ENCODE assay signal across 1 cellular context in the genomic region with DNA sequence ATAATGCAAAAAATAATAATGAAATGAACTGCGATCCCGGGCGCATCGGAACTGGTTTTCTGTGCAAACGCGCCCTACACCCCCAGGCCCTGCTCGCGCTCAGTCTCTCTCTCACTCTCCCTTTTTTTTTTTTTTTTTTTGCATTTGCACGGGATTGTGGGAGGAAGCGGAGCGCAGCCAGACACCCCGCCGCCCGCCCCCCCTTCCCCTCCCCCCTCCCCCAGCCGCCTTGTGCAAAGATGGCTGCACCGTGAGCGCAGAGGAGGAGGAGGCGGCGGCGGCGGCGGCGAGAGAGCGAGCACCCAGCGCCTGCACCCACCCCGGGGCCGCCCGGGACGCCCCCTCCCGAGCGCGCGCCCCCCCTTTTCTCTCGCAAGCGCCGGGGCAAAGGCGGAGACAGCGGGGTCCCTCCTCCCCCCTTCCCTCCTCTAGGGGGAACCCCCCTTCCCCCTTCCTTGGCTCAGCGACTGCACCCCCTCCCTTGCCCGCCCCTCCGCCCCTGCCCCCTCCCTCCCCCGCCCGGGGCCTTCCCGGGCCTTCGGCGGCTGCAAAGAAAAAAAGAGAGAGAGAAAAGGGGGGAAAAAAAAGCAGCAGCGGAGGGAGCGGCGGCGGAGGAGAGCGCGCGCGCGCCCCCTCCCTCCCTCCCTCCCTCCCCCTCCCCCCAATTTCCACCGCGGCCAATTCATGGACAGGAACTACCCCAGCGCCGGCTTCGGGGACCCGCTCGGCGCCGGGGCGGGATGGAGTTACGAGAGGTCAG.
TF ChIP-seq lines count a peak whose summit lies in the region.

A gene with protein sequence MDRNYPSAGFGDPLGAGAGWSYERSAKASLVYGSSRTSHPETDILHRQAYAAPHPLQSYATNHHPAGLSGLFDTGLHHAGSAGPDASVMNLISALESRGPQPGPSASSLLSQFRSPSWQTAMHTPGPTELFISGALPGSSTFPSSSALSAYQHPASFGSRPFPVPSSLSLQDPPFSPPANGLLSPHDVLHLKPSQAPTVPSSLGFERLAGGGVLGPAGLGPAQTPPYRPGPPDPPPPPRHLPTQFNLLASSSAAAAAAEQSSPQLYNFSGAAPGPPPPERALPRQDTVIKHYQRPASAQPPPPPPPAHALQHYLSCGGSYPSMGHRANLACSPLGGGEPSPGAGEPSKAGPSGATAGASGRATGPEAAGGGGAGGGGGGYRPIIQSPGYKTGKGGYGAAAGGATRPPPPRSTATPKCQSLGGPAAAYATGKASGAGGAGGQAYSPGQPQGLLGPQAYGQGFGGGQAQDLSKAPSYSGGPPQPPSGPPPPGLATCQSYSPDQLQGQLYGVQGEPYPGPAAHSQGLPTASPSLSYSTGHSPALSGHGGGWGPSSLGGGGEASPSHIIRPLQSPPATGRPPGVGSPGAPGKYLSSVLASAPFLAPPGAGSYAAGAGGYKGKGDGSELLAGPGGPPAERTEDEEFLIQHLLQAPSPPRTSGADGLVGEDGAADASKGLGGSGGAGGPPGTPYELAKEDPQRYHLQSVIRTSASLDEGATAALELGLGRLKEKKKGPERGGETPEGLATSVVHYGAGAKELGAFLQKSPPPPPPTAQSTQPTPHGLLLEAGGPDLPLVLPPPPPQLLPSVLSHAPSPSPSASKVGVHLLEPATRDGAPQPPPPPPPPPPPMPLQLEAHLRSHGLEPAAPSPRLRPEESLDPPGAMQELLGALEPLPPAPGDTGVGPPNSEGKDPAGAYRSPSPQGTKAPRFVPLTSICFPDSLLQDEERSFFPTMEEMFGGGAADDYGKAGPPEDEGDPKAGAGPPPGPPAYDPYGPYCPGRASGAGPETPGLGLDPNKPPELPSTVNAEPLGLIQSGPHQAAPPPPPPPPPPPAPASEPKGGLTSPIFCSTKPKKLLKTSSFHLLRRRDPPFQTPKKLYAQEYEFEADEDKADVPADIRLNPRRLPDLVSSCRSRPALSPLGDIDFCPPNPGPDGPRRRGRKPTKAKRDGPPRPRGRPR (N-terminal part only) (plus strand): TSS at position 212 of the 760 bp plus-strand sequence. CDS start 473 bp downstream, at position 685.

TF ChIP-seq in K562, 482 proteins besides CTCF, POLR2A, EP300 and RAD21 (continued from another document):
- TF ChIP-seq, protein P1, sequence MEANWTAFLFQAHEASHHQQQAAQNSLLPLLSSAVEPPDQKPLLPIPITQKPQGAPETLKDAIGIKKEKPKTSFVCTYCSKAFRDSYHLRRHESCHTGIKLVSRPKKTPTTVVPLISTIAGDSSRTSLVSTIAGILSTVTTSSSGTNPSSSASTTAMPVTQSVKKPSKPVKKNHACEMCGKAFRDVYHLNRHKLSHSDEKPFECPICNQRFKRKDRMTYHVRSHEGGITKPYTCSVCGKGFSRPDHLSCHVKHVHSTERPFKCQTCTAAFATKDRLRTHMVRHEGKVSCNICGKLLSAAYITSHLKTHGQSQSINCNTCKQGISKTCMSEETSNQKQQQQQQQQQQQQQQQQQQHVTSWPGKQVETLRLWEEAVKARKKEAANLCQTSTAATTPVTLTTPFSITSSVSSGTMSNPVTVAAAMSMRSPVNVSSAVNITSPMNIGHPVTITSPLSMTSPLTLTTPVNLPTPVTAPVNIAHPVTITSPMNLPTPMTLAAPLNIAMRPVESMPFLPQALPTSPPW (CRISPR knock-in tag; IDR thresholded peaks at IDR 0.05) = peak; percentile 99
- TF ChIP-seq HNRNPK (IDR thresholded peaks at IDR 0.05; ENCODE audit: low read depth, low read length, poor library complexity, severe bottlenecking) (peak; percentile 11), NCOA1 (IDR thresholded peaks at IDR 0.05; ENCODE audit: low read depth) (no peak), RBM17 (IDR thresholded peaks at IDR 0.05; ENCODE audit: borderline replicate concordance, low read depth, low read length) (no peak), ZNF263 (CRISPR knock-in tag; IDR thresholded peaks at IDR 0.05; ENCODE audit: borderline replicate concordance) (0 out of 2 replicates have a peak, but pooled peaks have one; percentile 21), KHSRP (IDR thresholded peaks at IDR 0.05) (no peak), ZNF232 (CRISPR knock-in tag; IDR thresholded peaks at IDR 0.05) (no peak), ZNF140 (CRISPR knock-in tag; IDR thresholded peaks at IDR 0.05) (no peak), ZBED1 (IDR thresholded peaks at IDR 0.05) (no peak), KDM4B (IDR thresholded peaks at IDR 0.05; ENCODE audit: borderline replicate concordance in 2 of 2, low read depth in 1 of 2) (peak in 1 of 2 experiments; percentile 42; a peak in 1 of 4 replicates), SMARCA4 (IDR thresholded peaks at IDR 0.05) (no peak), SMARCE1 (IDR thresholded peaks at IDR 0.05) (no peak), CBFA2T3 (IDR thresholded peaks at IDR 0.05) (no peak), NR2F6 (CRISPR knock-in tag; IDR thresholded peaks at IDR 0.05) (no peak), PHF8 (IDR thresholded peaks at IDR 0.05; ENCODE audit: borderline replicate concordance, low read length) (peak; percentile 21; the same call in 1 of the 2 replicates), CBX1 (IDR thresholded peaks at IDR 0.05; ENCODE audit: low read depth) (no peak), NUFIP1 (IDR thresholded peaks at IDR 0.05; ENCODE audit: partially characterized antibody) (no peak), RB1 (IDR thresholded peaks at IDR 0.05; ENCODE audit: low read depth) (peak; percentile 57; the same call in 1 of the 2 replicates), NR2C2 (CRISPR knock-in tag; IDR thresholded peaks at IDR 0.05) (no peak), NR2C2 (tag; IDR thresholded peaks at IDR 0.05) (peak; percentile 0; the same call in 1 of the 2 replicates), GABPA (tag; conservative IDR thresholded peaks at IDR 0.05; ENCODE audit: low read depth) (peak; percentile 47; the same call in 1 of the 2 replicates), CBX5 (IDR thresholded peaks at IDR 0.05; ENCODE audit: borderline replicate concordance, low read depth) (no peak), STAT5A (IDR thresholded peaks at IDR 0.05; ENCODE audit: borderline replicate concordance, low read length) (0 out of 2 replicates have a peak, but pooled peaks have one; percentile 3), ZNF77 (CRISPR knock-in tag; IDR thresholded peaks at IDR 0.05) (no peak)
- TF ChIP-seq, protein P2, sequence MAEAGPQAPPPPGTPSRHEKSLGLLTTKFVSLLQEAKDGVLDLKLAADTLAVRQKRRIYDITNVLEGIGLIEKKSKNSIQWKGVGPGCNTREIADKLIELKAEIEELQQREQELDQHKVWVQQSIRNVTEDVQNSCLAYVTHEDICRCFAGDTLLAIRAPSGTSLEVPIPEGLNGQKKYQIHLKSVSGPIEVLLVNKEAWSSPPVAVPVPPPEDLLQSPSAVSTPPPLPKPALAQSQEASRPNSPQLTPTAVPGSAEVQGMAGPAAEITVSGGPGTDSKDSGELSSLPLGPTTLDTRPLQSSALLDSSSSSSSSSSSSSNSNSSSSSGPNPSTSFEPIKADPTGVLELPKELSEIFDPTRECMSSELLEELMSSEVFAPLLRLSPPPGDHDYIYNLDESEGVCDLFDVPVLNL (CRISPR knock-in tag; IDR thresholded peaks at IDR 0.05; ENCODE audit: low read depth) = no peak
- TF ChIP-seq, protein P3, sequence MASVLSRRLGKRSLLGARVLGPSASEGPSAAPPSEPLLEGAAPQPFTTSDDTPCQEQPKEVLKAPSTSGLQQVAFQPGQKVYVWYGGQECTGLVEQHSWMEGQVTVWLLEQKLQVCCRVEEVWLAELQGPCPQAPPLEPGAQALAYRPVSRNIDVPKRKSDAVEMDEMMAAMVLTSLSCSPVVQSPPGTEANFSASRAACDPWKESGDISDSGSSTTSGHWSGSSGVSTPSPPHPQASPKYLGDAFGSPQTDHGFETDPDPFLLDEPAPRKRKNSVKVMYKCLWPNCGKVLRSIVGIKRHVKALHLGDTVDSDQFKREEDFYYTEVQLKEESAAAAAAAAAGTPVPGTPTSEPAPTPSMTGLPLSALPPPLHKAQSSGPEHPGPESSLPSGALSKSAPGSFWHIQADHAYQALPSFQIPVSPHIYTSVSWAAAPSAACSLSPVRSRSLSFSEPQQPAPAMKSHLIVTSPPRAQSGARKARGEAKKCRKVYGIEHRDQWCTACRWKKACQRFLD (CRISPR knock-in tag; IDR thresholded peaks at IDR 0.05) = peak; percentile 62; the same call in 1 of the 2 replicates
- TF ChIP-seq, protein P4, sequence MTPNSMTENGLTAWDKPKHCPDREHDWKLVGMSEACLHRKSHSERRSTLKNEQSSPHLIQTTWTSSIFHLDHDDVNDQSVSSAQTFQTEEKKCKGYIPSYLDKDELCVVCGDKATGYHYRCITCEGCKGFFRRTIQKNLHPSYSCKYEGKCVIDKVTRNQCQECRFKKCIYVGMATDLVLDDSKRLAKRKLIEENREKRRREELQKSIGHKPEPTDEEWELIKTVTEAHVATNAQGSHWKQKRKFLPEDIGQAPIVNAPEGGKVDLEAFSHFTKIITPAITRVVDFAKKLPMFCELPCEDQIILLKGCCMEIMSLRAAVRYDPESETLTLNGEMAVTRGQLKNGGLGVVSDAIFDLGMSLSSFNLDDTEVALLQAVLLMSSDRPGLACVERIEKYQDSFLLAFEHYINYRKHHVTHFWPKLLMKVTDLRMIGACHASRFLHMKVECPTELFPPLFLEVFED (CRISPR knock-in tag; conservative IDR thresholded peaks at IDR 0.05) = no peak
- TF ChIP-seq, protein P5, sequence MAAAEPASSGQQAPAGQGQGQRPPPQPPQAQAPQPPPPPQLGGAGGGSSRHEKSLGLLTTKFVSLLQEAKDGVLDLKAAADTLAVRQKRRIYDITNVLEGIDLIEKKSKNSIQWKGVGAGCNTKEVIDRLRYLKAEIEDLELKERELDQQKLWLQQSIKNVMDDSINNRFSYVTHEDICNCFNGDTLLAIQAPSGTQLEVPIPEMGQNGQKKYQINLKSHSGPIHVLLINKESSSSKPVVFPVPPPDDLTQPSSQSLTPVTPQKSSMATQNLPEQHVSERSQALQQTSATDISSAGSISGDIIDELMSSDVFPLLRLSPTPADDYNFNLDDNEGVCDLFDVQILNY (CRISPR knock-in tag; IDR thresholded peaks at IDR 0.05) = no peak
- TF ChIP-seq, protein P6, sequence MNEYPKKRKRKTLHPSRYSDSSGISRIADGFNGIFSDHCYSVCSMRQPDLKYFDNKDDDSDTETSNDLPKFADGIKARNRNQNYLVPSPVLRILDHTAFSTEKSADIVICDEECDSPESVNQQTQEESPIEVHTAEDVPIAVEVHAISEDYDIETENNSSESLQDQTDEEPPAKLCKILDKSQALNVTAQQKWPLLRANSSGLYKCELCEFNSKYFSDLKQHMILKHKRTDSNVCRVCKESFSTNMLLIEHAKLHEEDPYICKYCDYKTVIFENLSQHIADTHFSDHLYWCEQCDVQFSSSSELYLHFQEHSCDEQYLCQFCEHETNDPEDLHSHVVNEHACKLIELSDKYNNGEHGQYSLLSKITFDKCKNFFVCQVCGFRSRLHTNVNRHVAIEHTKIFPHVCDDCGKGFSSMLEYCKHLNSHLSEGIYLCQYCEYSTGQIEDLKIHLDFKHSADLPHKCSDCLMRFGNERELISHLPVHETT (CRISPR knock-in tag; conservative IDR thresholded peaks at IDR 0.05 in 1 of 2, IDR thresholded peaks at IDR 0.05 in 1 of 2) = peak in 1 of 2 experiments; percentile 96; a peak in 2 of 4 replicates
